21 cellular contexts compared by ENCODE assay signal in the genomic region with DNA sequence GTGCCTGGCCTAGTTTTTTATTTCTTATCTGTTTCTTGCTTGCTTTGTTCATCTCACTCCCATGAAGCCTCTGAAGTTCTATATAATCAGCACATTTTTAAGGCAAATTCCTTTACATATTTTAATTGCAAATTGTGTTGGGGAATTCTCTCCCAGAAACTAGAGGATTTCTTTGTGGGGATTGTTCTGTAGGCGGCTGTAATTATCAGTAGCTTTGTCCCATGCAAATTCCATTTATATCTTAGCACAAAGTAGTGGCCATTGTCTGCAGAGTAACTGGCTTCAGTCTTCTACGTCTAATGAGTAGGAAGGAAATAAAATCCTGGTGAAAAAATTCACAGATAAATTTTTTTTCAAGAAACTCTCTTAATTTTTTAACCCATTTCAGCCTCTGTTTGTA. TPM values are rescaled to one million over a fixed set of nuclear protein-coding genes. Genes with fewer than 3 reads are reported as not detected.
DNase-seq lines count a peak whose midpoint lies in the region; ATAC-seq and TF ChIP-seq lines count a peak whose summit lies in the region.
"Had no signal": no experiment of that assay in that cellular context is flagged by ENCODE, and none has a peak within 500 bp of the region (broad histone marks: within the 10 kb centered on the region; RNA-seq: fewer than 3 reads in every experiment).

No MANE protein-coding gene starts in this region.

- H3K27ac Mint-ChIP-seq in Calu3 (ENCODE audit: unreplicated experiment) = peak overlapping the region; percentile 36
- no peak overlapping the region for H3K27ac Mint-ChIP-seq in neural progenitor cell
- H3K27ac Mint-ChIP-seq: B cell, CD14-positive monocyte had no signal

- TF ChIP-seq CTCF in Calu3 (IDR thresholded peaks at IDR 0.05; ENCODE audit: unreplicated experiment) (no peak), esophagus squamous epithelium (IDR thresholded peaks at IDR 0.05) (no peak), neural progenitor cell (IDR thresholded peaks at IDR 0.05) (no peak)

- H3K4me3 ChIP-seq in esophagus squamous epithelium (no peak overlapping the region), neural progenitor cell (no peak overlapping the region)
- H3K4me3 ChIP-seq: Peyer's patch, SJSA1 had no signal

- WGBS in esophagus squamous epithelium, 2 donors = 73 to 80% methylated on average over 2 of the region's 2 CpGs

- no peak overlapping the region for H3K9ac ChIP-seq in neural progenitor cell

- no peaks in the 10 kb centered on the region for H3K79me2 ChIP-seq in neural progenitor cell (ENCODE audit: low read depth)

- H3K4me2 ChIP-seq in neural progenitor cell = no peak overlapping the region

- no peaks in the 10 kb centered on the region for H4K20me1 ChIP-seq in neural progenitor cell (ENCODE audit: low read depth)

- CTCF ChIA-PET in Calu3 (lab: Charles Lee) = interaction anchor here (0.5 kb wide), 1 partner anchor 82 kb away, joined by 5 read pairs; no protein-coding TSS in a partner anchor

- H3K9me3 Mint-ChIP-seq in Calu3 (ENCODE audit: low read depth, unreplicated experiment) = no peaks in the 10 kb centered on the region
- H3K9me3 Mint-ChIP-seq in neural progenitor cell = no peaks in the 10 kb centered on the region

- H3K4me1 Mint-ChIP-seq in Calu3 (ENCODE audit: low read depth, unreplicated experiment) = peaks cover 9% of the 10 kb centered on the region
- peaks cover 11% of the 10 kb centered on the region for H3K4me1 Mint-ChIP-seq in neural progenitor cell
- H3K4me1 Mint-ChIP-seq: B cell, CD14-positive monocyte had no signal

- no peak for TF ChIP-seq POLR2A in esophagus squamous epithelium (IDR thresholded peaks at IDR 0.05)

- no TSS peak for BruUV-seq in Calu3 (replicated peaks; lab: Mats Ljungman, UMichigan)

- intact Hi-C loops in Calu3 (cut with micrococcal nuclease; ENCODE audit: unreplicated experiment) = loop anchor here (5.0 kb wide), 1 partner anchor 149 kb away; no protein-coding TSS in a partner anchor
- intact Hi-C loops in esophagus squamous epithelium (cut with DNase I) = no loop called here

- H3K36me3 Mint-ChIP-seq in Calu3 (ENCODE audit: insufficient read depth, unreplicated experiment) (no peaks in the 10 kb centered on the region), neural progenitor cell (peaks cover 19% of the 10 kb centered on the region)

- H3K27me3 ChIP-seq in esophagus squamous epithelium = no peaks in the 10 kb centered on the region
- no peaks in the 10 kb centered on the region for H3K27me3 ChIP-seq in neural progenitor cell
- H3K27me3 ChIP-seq: Peyer's patch, SJSA1 had no signal

- H3K9me3 ChIP-seq in esophagus squamous epithelium = no peaks in the 10 kb centered on the region
- H3K9me3 ChIP-seq in neural progenitor cell (ENCODE audit: low read depth) = no peaks in the 10 kb centered on the region
- H3K9me3 ChIP-seq: Peyer's patch, SJSA1 had no signal

- H3K4me3 Mint-ChIP-seq in Calu3 (ENCODE audit: low read depth, unreplicated experiment) (no peak overlapping the region), neural progenitor cell (no peak overlapping the region)
- H3K4me3 Mint-ChIP-seq: B cell, CD14-positive monocyte had no signal

- H3K27ac ChIP-seq in esophagus squamous epithelium (peak overlapping the region in 3 of 4 donors; percentile 30 to 40 (median 35)), neural progenitor cell (peak overlapping the region; percentile 33)
- H3K27ac ChIP-seq: Peyer's patch, SJSA1 had no signal

- ATAC-seq in GM19397 (IDR thresholded peaks at IDR 0.05; ENCODE audit: unreplicated experiment) = no peak
- no peak for ATAC-seq in GM21717 (IDR thresholded peaks at IDR 0.05; ENCODE audit: unreplicated experiment)

- peaks cover 0 to 7% (median 0%) of the 10 kb centered on the region in 3 donors for H3K4me1 ChIP-seq in esophagus squamous epithelium
- H3K4me1 ChIP-seq in neural progenitor cell = peaks cover 14% of the 10 kb centered on the region
- H3K4me1 ChIP-seq: Peyer's patch, SJSA1 had no signal

- H3K27me3 Mint-ChIP-seq in Calu3 (ENCODE audit: unreplicated experiment) (no peaks in the 10 kb centered on the region), neural progenitor cell (ENCODE audit: insufficient read depth, low read depth) (no peaks in the 10 kb centered on the region)
- H3K27me3 Mint-ChIP-seq: B cell had no signal

- no peak overlapping the region for H2AFZ ChIP-seq in neural progenitor cell (replicated peaks)

- no peak for DNase-seq in Calu3
- DNase-seq in NCI-H526 treated with DMSO at 0.1 percent for 48 hours (lab: John Stamatoyannopoulos, UW) = peak; percentile 58
- DNase-seq in esophagus squamous epithelium (lab: John Stamatoyannopoulos, UW) = no peak
- DNase-seq in neural progenitor cell (ENCODE audit: low spot score) = peak; percentile 41
- DNase-seq in DMS 273 treated with DMSO at 0.1 percent for 48 hours (lab: John Stamatoyannopoulos, UW) = no peak
- no peak for DNase-seq in activated CD8-positive, alpha-beta memory T cell treated with anti-CD3 and anti-CD28 coated beads, Interleukin-2, amount 50 U/mL, for 48 hours
- DNase-seq: KG1, NCI-H1105, NCI-H2029 treated with DMSO at 0.1 percent for 48 hours, NCI-H2171, NCI-H345, NCI-H524, Peyer's patch had no signal

- H3F3A ChIP-seq in neural progenitor cell (ENCODE audit: low read depth) = peaks cover 6% of the 10 kb centered on the region

- H3K36me3 ChIP-seq in esophagus squamous epithelium = peaks cover 0 to 40% (median 0%) of the 10 kb centered on the region in 3 donors
- no peaks in the 10 kb centered on the region for H3K36me3 ChIP-seq in neural progenitor cell

RNA-seq across cellular contexts. Expression of a gene that starts 35.7 kb away (rescaled TPM):
- not detected in 2 replicates for total RNA-seq in Calu3 (2022)
- total RNA-seq in esophagus squamous epithelium = not detected
- not detected in 2 replicates for total RNA-seq in neural progenitor cell (ENCODE audit: low replicate concordance)
- total RNA-seq: G401, H1, OCI-LY7, Peyer's patch, SJSA1 had no signal

RNA-seq across cellular contexts. Expression of a gene that starts 51.8 kb away (rescaled TPM):
- not detected in 2 replicates for total RNA-seq in Calu3 (2022)
- total RNA-seq in esophagus squamous epithelium = not detected
- total RNA-seq in neural progenitor cell (ENCODE audit: low replicate concordance) = not detected in 2 replicates
- total RNA-seq: B cell, G401, H1, OCI-LY7, Peyer's patch, SJSA1 had no signal

Comparison
In these comparisons a context has a peak if more than half of its experiments do, and no peak if none do; other contexts are left out.
1. DNase-seq: peak in NCI-H526 treated with DMSO at 0.1 percent for 48 hours (single experiment) and neural progenitor cell (single experiment); none in Calu3 (single experiment), esophagus squamous epithelium (single experiment), DMS 273 treated with DMSO at 0.1 percent for 48 hours (single experiment) and activated CD8-positive, alpha-beta memory T cell treated with anti-CD3 and anti-CD28 coated beads, Interleukin-2, amount 50 U/mL, for 48 hours (single experiment).